Comparison of ENCODE assay signal across 10 cellular contexts in the genomic region with DNA sequence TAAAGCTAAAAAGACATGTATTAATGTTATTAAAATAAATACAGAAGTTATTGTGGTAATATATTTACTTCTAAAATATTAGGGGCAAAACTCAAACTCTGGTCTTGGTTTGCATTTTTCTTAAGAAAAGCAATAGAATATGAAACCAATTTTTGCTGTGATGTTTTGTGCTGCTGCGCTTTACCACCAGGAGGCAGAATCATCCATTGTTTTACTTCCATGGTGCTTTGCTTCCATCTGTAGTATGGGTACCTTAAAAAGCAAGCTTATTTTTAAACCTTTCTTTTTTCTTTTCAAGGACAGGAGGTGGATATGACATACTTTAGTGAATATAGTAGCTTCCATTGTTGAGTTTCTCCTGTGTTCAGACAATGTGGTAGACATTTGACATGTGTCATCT. TPM values are rescaled to one million over a fixed set of nuclear protein-coding genes. Genes with fewer than 3 reads are reported as not detected.
DNase-seq lines count a peak whose midpoint lies in the region; ATAC-seq and TF ChIP-seq lines count a peak whose summit lies in the region.
"Had no signal": no experiment of that assay in that cellular context is flagged by ENCODE, and none has a peak within 500 bp of the region (broad histone marks: within the 10 kb centered on the region; RNA-seq: fewer than 3 reads in every experiment).

No MANE protein-coding gene starts in this region.

- H3K79me2 ChIP-seq in PC-9 (ENCODE audit: low read depth), result no peaks in the 10 kb centered on the region

- CTCF ChIA-PET in PC-9 (lab: Charles Lee), result interaction anchor here (0.5 kb wide), 1 partner anchor 788 kb away, joined by 4 read pairs; no protein-coding TSS in a partner anchor
- CTCF ChIA-PET in CD8-positive, alpha-beta memory T cell (lab: Charles Lee), result no interaction called here

- BruUV-seq in PC-9 (replicated peaks; lab: Mats Ljungman, UMichigan), result no TSS peak

- TF ChIP-seq CTCF in C4-2B (conservative IDR thresholded peaks at IDR 0.05), result peak; percentile 87
- TF ChIP-seq CTCF in GM12874 (IDR thresholded peaks at IDR 0.05; ENCODE audit: insufficient read depth, low read depth, low read length), result peak; percentile 67; the same call in 1 of the 2 replicates
- TF ChIP-seq CTCF in PC-9 (conservative IDR thresholded peaks at IDR 0.05), result peak; percentile 58
- TF ChIP-seq CTCF in fibroblast of villous mesenchyme (IDR thresholded peaks at IDR 0.05; ENCODE audit: insufficient read depth, low read depth, low read length), result peak; percentile 44

- H3K4me1 Mint-ChIP-seq in CD8-positive, alpha-beta memory T cell, result no peaks in the 10 kb centered on the region

- H3K9me3 ChIP-seq in PC-9 (ENCODE audit: insufficient read depth, low read depth), result no peaks in the 10 kb centered on the region
- H3K9me3 ChIP-seq in CD8-positive, alpha-beta memory T cell (ENCODE audit: low read length), result no peaks in the 10 kb centered on the region
- H3K9me3 ChIP-seq: HAP-1 had no signal

- peaks cover 7% of the 10 kb centered on the region; the same call in 1 of the 2 replicates for H3F3A ChIP-seq in PC-9 (ENCODE audit: insufficient read depth, low read depth)

- H3K4me3 ChIP-seq in PC-9 (no peak overlapping the region), fibroblast of villous mesenchyme (ENCODE audit: low read depth, low read length) (no peak overlapping the region)
- no peak overlapping the region for H3K4me3 ChIP-seq in CD8-positive, alpha-beta memory T cell (ENCODE audit: low read length)
- H3K4me3 ChIP-seq: HAP-1 had no signal

- no peaks in the 10 kb centered on the region for H3K9me3 Mint-ChIP-seq in CD8-positive, alpha-beta memory T cell

- peaks cover 10% of the 10 kb centered on the region for H3K4me1 ChIP-seq in PC-9 (replicated peaks; ENCODE audit: insufficient read depth)
- H3K4me1 ChIP-seq in CD8-positive, alpha-beta memory T cell (ENCODE audit: insufficient read depth, low read length), result no peaks in the 10 kb centered on the region
- H3K4me1 ChIP-seq: HAP-1 had no signal

- no peak for ATAC-seq in GM18520 (IDR thresholded peaks at IDR 0.05; ENCODE audit: unreplicated experiment)

- H3K9me2 ChIP-seq in PC-9 (ENCODE audit: insufficient read depth), result no peaks in the 10 kb centered on the region

- no peak overlapping the region for H2AFZ ChIP-seq in PC-9

- H3K36me3 Mint-ChIP-seq in CD8-positive, alpha-beta memory T cell, result no peaks in the 10 kb centered on the region

- no peak overlapping the region for H3K27ac Mint-ChIP-seq in CD8-positive, alpha-beta memory T cell

- POLR2A ChIA-PET in PC-9 (lab: Charles Lee; ENCODE audit: unreplicated experiment), result interaction anchor here (0.7 kb wide), 1 partner anchor 475 kb away, joined by 5 read pairs; no protein-coding TSS in a partner anchor
- POLR2A ChIA-PET in CD8-positive, alpha-beta memory T cell (lab: Charles Lee), result no interaction called here

- H3K4me2 ChIP-seq in PC-9, result no peak overlapping the region

- H4K20me1 ChIP-seq in PC-9 (ENCODE audit: insufficient read depth), result no peaks in the 10 kb centered on the region

- H3K4me3 Mint-ChIP-seq in CD8-positive, alpha-beta memory T cell, result no peak overlapping the region

- intact Hi-C loops in PC-9 (cut with micrococcal nuclease; ENCODE audit: unreplicated experiment), result no loop called here

- no peak for DNase-seq in PC-9
- DNase-seq in fibroblast of villous mesenchyme (ENCODE audit: low read depth), result no peak
- DNase-seq in CD8-positive, alpha-beta memory T cell, result no peak
- no peak for DNase-seq in hippocampal formation (lab: John Stamatoyannopoulos, UW)
- DNase-seq: cerebellar nuclear complex, nucleus accumbens had no signal

- peaks cover 12 to 24% of the 10 kb centered on the region in 2 donors for H3K27me3 Mint-ChIP-seq in CD8-positive, alpha-beta memory T cell

- no peak overlapping the region for H3K27ac ChIP-seq in C4-2B
- no peak overlapping the region for H3K27ac ChIP-seq in PC-9
- no peak overlapping the region for H3K27ac ChIP-seq in CD8-positive, alpha-beta memory T cell (ENCODE audit: low read depth, low read length)

- no peaks in the 10 kb centered on the region for H3K36me3 ChIP-seq in PC-9 (ENCODE audit: low read depth)
- no peaks in the 10 kb centered on the region for H3K36me3 ChIP-seq in CD8-positive, alpha-beta memory T cell (ENCODE audit: insufficient read depth, low read length)
- H3K36me3 ChIP-seq: HAP-1 had no signal

- no peaks in the 10 kb centered on the region for H3K27me3 ChIP-seq in PC-9 (ENCODE audit: insufficient read depth, low read depth)
- H3K27me3 ChIP-seq in CD8-positive, alpha-beta memory T cell (ENCODE audit: insufficient read depth, low read length, poor library complexity, severe bottlenecking), result no peaks in the 10 kb centered on the region

RNA-seq across cellular contexts. Expression of a gene that starts 46.6 kb away (rescaled TPM):
- total RNA-seq in PC-9 (2021), result 109 and 110 TPM in 2 replicates
- total RNA-seq in fibroblast of villous mesenchyme, result 98.9 and 123 TPM in 2 replicates
- 100 to 1,000 TPM; 213 to 215 TPM for total RNA-seq in CD8-positive, alpha-beta memory T cell
- polyA plus RNA-seq in CD8-positive, alpha-beta memory T cell, result 82.5 TPM
